18 cellular contexts compared by ENCODE assay signal in genomic region chrX:139647597-139647996, GRCh38.
DNase-seq lines count a peak whose midpoint lies in the region; ATAC-seq, FAIRE-seq and TF ChIP-seq lines count a peak whose summit lies in the region.
"Had no signal": no experiment of that assay in that cellular context is flagged by ENCODE, and none has a peak within 500 bp of the region (broad histone marks: within the 10 kb centered on the region; RNA-seq: fewer than 3 reads in every experiment).

No MANE protein-coding gene starts in this region.

- TF ChIP-seq POLR2A in Peyer's patch (IDR thresholded peaks at IDR 0.05): no peak
- no peak for TF ChIP-seq POLR2A in transverse colon (IDR thresholded peaks at IDR 0.05)

- H3K27me3 ChIP-seq in Peyer's patch (no peaks in the 10 kb centered on the region), transverse colon (no peaks in the 10 kb centered on the region)
- H3K27me3 ChIP-seq: hepatocyte had no signal

- peak; percentile 50 for ATAC-seq in GM18511 (IDR thresholded peaks at IDR 0.05; ENCODE audit: unreplicated experiment)
- ATAC-seq in GM19395 (IDR thresholded peaks at IDR 0.05; ENCODE audit: unreplicated experiment): peak; percentile 96
- ATAC-seq in HG02623 (IDR thresholded peaks at IDR 0.05; ENCODE audit: unreplicated experiment): peak; percentile 52
- peak; percentile 77 for ATAC-seq in HG03442 (IDR thresholded peaks at IDR 0.05; ENCODE audit: unreplicated experiment)

- no peak for FAIRE-seq in kidney (lab: Jason Lieb, UNC)
- FAIRE-seq: astrocyte had no signal

- H3K36me3 ChIP-seq in Peyer's patch (no peaks in the 10 kb centered on the region), transverse colon (no peaks in the 10 kb centered on the region), kidney (ENCODE audit: control insufficient read depth in 1 of 2, insufficient read depth in 2 of 2, low read length in 2 of 2) (no peaks in the 10 kb centered on the region)
- H3K36me3 ChIP-seq: thoracic aorta had no signal

- no peak overlapping the region for H3K27ac ChIP-seq in Peyer's patch
- H3K27ac ChIP-seq in transverse colon: no peak overlapping the region
- H3K27ac ChIP-seq in kidney (ENCODE audit: low read depth in 2 of 2, low read length in 2 of 2): no peak overlapping the region
- H3K27ac ChIP-seq: hepatocyte, thoracic aorta had no signal

- H3K9me3 ChIP-seq in Peyer's patch (no peaks in the 10 kb centered on the region), transverse colon (no peaks in the 10 kb centered on the region), kidney (ENCODE audit: control insufficient read depth in 1 of 2, low read length in 2 of 2) (no peaks in the 10 kb centered on the region)
- H3K9me3 ChIP-seq: thoracic aorta had no signal

- WGBS in transverse colon (ENCODE audit: low coverage in 1 of 2), 2 donors: 70 to 72% methylated on average over 2 to 3 of the region's 3 CpGs

- H3K4me1 ChIP-seq in Peyer's patch (no peaks in the 10 kb centered on the region), transverse colon (no peaks in the 10 kb centered on the region), kidney (ENCODE audit: control insufficient read depth in 1 of 2, insufficient read depth in 1 of 2, low read depth in 1 of 2, low read length in 2 of 2) (no peaks in the 10 kb centered on the region)

- no peak overlapping the region for H3K9ac ChIP-seq in kidney (ENCODE audit: low read length in 2 of 2)

- no peak for TF ChIP-seq CTCF in Peyer's patch (IDR thresholded peaks at IDR 0.05)
- no peak for TF ChIP-seq CTCF in transverse colon (IDR thresholded peaks at IDR 0.05)
- no peak for TF ChIP-seq CTCF in kidney (IDR thresholded peaks at IDR 0.05; ENCODE audit: borderline replicate concordance, extremely low read depth, insufficient read depth)

- in situ Hi-C loops in transverse colon (cut with MboI; ENCODE audit: low pct_ligation_motif_present in 1 of 4, low pct_unique_long_range_greater_than_20kb in 1 of 4, low sequenced_read_pairs in 3 of 4): no loop called here

- intact Hi-C loops in transverse colon (cut with DNase I; ENCODE audit: low total_unique reads) (no loop called here), kidney (cut with DNase I) (no loop called here)

- TF ChIP-seq EP300 in transverse colon (IDR thresholded peaks at IDR 0.05; ENCODE audit: low read depth): no peak

- H3K4me3 ChIP-seq in Peyer's patch: no peak overlapping the region
- no peak overlapping the region for H3K4me3 ChIP-seq in transverse colon
- no peak overlapping the region for H3K4me3 ChIP-seq in kidney (ENCODE audit: low read length in 2 of 2)
- H3K4me3 ChIP-seq: hepatocyte, thoracic aorta had no signal

- DNase-seq in Peyer's patch (no peak), transverse colon (no peak), kidney (no peak)
- DNase-seq in activated effector memory CD4-positive, alpha-beta T cell treated with anti-CD3 and anti-CD28 coated beads, Interleukin-2, amount 50 U/mL, for 16 hours: no peak
- DNase-seq: activated CD4-positive, alpha-beta T cell treated with anti-CD3 and anti-CD28 coated beads, Interleukin-2, amount 50 U/mL, for 1 hour; activated naive CD4-positive, alpha-beta T cell treated with anti-CD3 and anti-CD28 coated beads, Interleukin-2, amount 10 ng/mL, durations not matched to agents 7 days and 5 days; COR-L47; kidney glomerular epithelial cell; NCI-H1436; NCI-H446; nephron progenitor cell had no signal
